ENCODE assay signal across 3 cellular contexts in genomic region chr5:149421372-149421685, GRCh38.
TF ChIP-seq lines count a peak whose summit lies in the region.

No MANE protein-coding gene starts in this region.

TF ChIP-seq in HepG2, 621 proteins besides CTCF, POLR2A, EP300 and RAD21:
- TF ChIP-seq ZBTB33 (CRISPR knock-in tag; IDR thresholded peaks at IDR 0.05) (peak; percentile 78), FOXA1 (IDR thresholded peaks at IDR 0.05) (no peak), FOXA1 (CRISPR knock-in tag; IDR thresholded peaks at IDR 0.05) (no peak), ZNF383 (CRISPR knock-in tag; IDR thresholded peaks at IDR 0.05; ENCODE audit: borderline replicate concordance) (no peak), ZNF33A (CRISPR knock-in tag; IDR thresholded peaks at IDR 0.05; ENCODE audit: borderline replicate concordance) (no peak)

TF ChIP-seq in liver, 16 proteins besides CTCF, POLR2A, EP300 and RAD21:
- TF ChIP-seq FOXA2 (IDR thresholded peaks at IDR 0.05) (no peak), ATF3 (IDR thresholded peaks at IDR 0.05) (no peak), GABPA (IDR thresholded peaks at IDR 0.05 in 1 of 2, conservative IDR thresholded peaks at IDR 0.05 in 1 of 2) (no peak), YY1 (IDR thresholded peaks at IDR 0.05) (no peak), FOXA1 (IDR thresholded peaks at IDR 0.05) (no peak), HNF4G (IDR thresholded peaks at IDR 0.05) (no peak), REST (IDR thresholded peaks at IDR 0.05) (no peak), HNF4A (conservative IDR thresholded peaks at IDR 0.05) (no peak), MAX (IDR thresholded peaks at IDR 0.05) (no peak), ZBTB33 (IDR thresholded peaks at IDR 0.05) (no peak)

TF ChIP-seq in GM23338, 12 proteins besides CTCF, POLR2A, EP300 and RAD21:
- no peak for TF ChIP-seq STAT1 (IDR thresholded peaks at IDR 0.05; ENCODE audit: unreplicated experiment)
- TF ChIP-seq JUNB (IDR thresholded peaks at IDR 0.05; ENCODE audit: unreplicated experiment): no peak
- no peak for TF ChIP-seq ZNF331 (CRISPR knock-in tag; IDR thresholded peaks at IDR 0.05; ENCODE audit: low read depth)
- TF ChIP-seq REST (IDR thresholded peaks at IDR 0.05; ENCODE audit: unreplicated experiment): no peak
- TF ChIP-seq EZH2phosphoT487 (IDR thresholded peaks at IDR 0.05; ENCODE audit: unreplicated experiment): no peak
- no peak for TF ChIP-seq NANOG (IDR thresholded peaks at IDR 0.05; ENCODE audit: borderline replicate concordance)
- no peak for TF ChIP-seq EZH2 (IDR thresholded peaks at IDR 0.05; ENCODE audit: low read depth, unreplicated experiment)
- no peak for TF ChIP-seq CREB1 (CRISPR knock-in tag; IDR thresholded peaks at IDR 0.05; ENCODE audit: low read depth)
- no peak for TF ChIP-seq POLR2AphosphoS5 (IDR thresholded peaks at IDR 0.05; ENCODE audit: low read depth)
- no peak for TF ChIP-seq ETS1 (IDR thresholded peaks at IDR 0.05)
- TF ChIP-seq ZNF114 (CRISPR knock-in tag; IDR thresholded peaks at IDR 0.05): no peak
